Comparison of ENCODE assay signal across 30 cellular contexts in genomic region chr1:246659594-246660140, GRCh38.
DNase-seq lines count a peak whose midpoint lies in the region; ATAC-seq, FAIRE-seq and TF ChIP-seq lines count a peak whose summit lies in the region.
"Had no signal": no experiment of that assay in that cellular context is flagged by ENCODE, and none has a peak within 500 bp of the region (broad histone marks: within the 10 kb centered on the region; RNA-seq: fewer than 3 reads in every experiment).

No MANE protein-coding gene starts in this region.

- H4K20me1 ChIP-seq in OCI-LY1 (ENCODE audit: insufficient read depth, low read length) = no peaks in the 10 kb centered on the region

- H3K9me3 ChIP-seq in A549 (no peaks in the 10 kb centered on the region), OCI-LY1 (ENCODE audit: low read length) (no peaks in the 10 kb centered on the region), small intestine (ENCODE audit: control insufficient read depth, low read depth) (no peaks in the 10 kb centered on the region)
- H3K9me3 ChIP-seq: BE2C, colonic mucosa, heart right ventricle, MG63, right atrium auricular region, spleen had no signal

- no peaks in the 10 kb centered on the region for H3K9me2 ChIP-seq in OCI-LY1 (ENCODE audit: low read depth, low read length)

- no peak overlapping the region for H2AFZ ChIP-seq in OCI-LY1 (ENCODE audit: low read length)
- H2AFZ ChIP-seq: parathyroid adenoma had no signal

- H3K4me2 ChIP-seq in A549 = no peak overlapping the region
- peak overlapping the region; percentile 49 for H3K4me2 ChIP-seq in OCI-LY1 (ENCODE audit: low read length)

- H3K27ac ChIP-seq in A549 = no peak overlapping the region
- H3K27ac ChIP-seq in OCI-LY1 (ENCODE audit: low read depth, low read length, poor library complexity, severe bottlenecking) = peak overlapping the region; percentile 84
- H3K27ac ChIP-seq in small intestine (ENCODE audit: low read depth in 1 of 2, low read length in 1 of 2) = no peak overlapping the region
- H3K27ac ChIP-seq: colonic mucosa, heart right ventricle, parathyroid adenoma, right atrium auricular region had no signal

- TF ChIP-seq RAD21 in A549 (conservative IDR thresholded peaks at IDR 0.05 in 1 of 2, IDR thresholded peaks at IDR 0.05 in 1 of 2) = no peak

- H3K4me1 ChIP-seq in A549 (no peaks in the 10 kb centered on the region), OCI-LY1 (ENCODE audit: insufficient read depth, low read length, severe bottlenecking) (peaks cover 54% of the 10 kb centered on the region), small intestine (ENCODE audit: control insufficient read depth in 2 of 2, insufficient read depth in 1 of 2, low read depth in 1 of 2, low read length in 1 of 2) (no peaks in the 10 kb centered on the region)
- H3K4me1 ChIP-seq: colonic mucosa, heart right ventricle, parathyroid adenoma, right atrium auricular region had no signal

- DNase-seq in A549 (ENCODE audit: low read depth in 1 of 2, low spot score in 1 of 2) (no peak), GM12865 (ENCODE audit: low read depth) (peak; percentile 22), small intestine (no peak), left lobe of liver (ENCODE audit: low spot score) (no peak)
- DNase-seq: activated CD8-positive, alpha-beta T cell treated with anti-CD3 and anti-CD28 coated beads, Interleukin-2, amount 10 ng/mL, durations not matched to agents 7 days and 5 days; aorta; BE2C; colonic mucosa; COR-L47; effector CD8-positive, alpha-beta T cell; GDM1; HCEC 1CT; heart right ventricle; kidney glomerular epithelial cell; MG63; NCI-H1417; NCI-H2029 treated with DMSO at 0.1 percent for 48 hours; NCI-H226; NCI-H69; RPMI8226; spleen; substantia nigra had no signal

- TF ChIP-seq EP300 in A549 (IDR thresholded peaks at IDR 0.05) = no peak

- H3K4me3 ChIP-seq in A549 (no peak overlapping the region), GM12865 (ENCODE audit: low read depth, low read length) (no peak overlapping the region), OCI-LY1 (ENCODE audit: low read depth, low read length, poor library complexity, severe bottlenecking) (peak overlapping the region; percentile 38), small intestine (ENCODE audit: low read depth in 1 of 2, low read length in 2 of 2) (no peak overlapping the region)
- H3K4me3 ChIP-seq: colonic mucosa, heart right ventricle, lung, MG63, right atrium auricular region, spleen had no signal

- no peak for ATAC-seq in A549
- ATAC-seq in HG02852 (IDR thresholded peaks at IDR 0.05; ENCODE audit: unreplicated experiment) = peak; percentile 52
- ATAC-seq in left lobe of liver = no peak
- no peak for ATAC-seq in HG03457 (IDR thresholded peaks at IDR 0.05; ENCODE audit: unreplicated experiment)
- no peak for ATAC-seq in GM21529 (IDR thresholded peaks at IDR 0.05; ENCODE audit: unreplicated experiment)
- ATAC-seq: activated CD8-positive, alpha-beta T cell treated with anti-CD3 and anti-CD28 coated beads, Interleukin-2, amount 10 ng/mL, durations not matched to agents 7 days and 5 days; heart right ventricle had no signal

- H3K27me3 ChIP-seq in OCI-LY1 (ENCODE audit: insufficient read depth, low read length) (no peaks in the 10 kb centered on the region), small intestine (ENCODE audit: control insufficient read depth in 2 of 2, insufficient read depth in 2 of 2, low read length in 2 of 2) (no peaks in the 10 kb centered on the region)
- H3K27me3 ChIP-seq: BE2C, colonic mucosa, heart right ventricle, MG63, right atrium auricular region, spleen had no signal

- no peak for TF ChIP-seq POLR2A in A549 (IDR thresholded peaks at IDR 0.05; ENCODE audit: low read length)

- H3K36me3 ChIP-seq in OCI-LY1 (ENCODE audit: insufficient read depth, low read length) (peaks cover 20% of the 10 kb centered on the region; the same call in 1 of the 2 replicates), small intestine (ENCODE audit: control insufficient read depth in 2 of 2, insufficient read depth in 2 of 2, low read length in 2 of 2) (peaks cover 3 to 8% of the 10 kb centered on the region in 2 donors)
- H3K36me3 ChIP-seq: colonic mucosa had no signal

- 90% methylated on average over 6 of the region's 6 CpGs for WGBS in A549 (ENCODE audit: missing lambda C conversion rate)
- 91 to 97% (median 94%) methylated on average over 6 of the region's 6 CpGs for WGBS in small intestine, 3 donors

- CTCF ChIA-PET in A549 (lab: Yijun Ruan, JAX) = interaction anchor here (0.7 to 1.9 kb wide), 4 partner anchors 13 to 1443 kb away, joined by 3 to 5 read pairs (median 4); no protein-coding TSS in a partner anchor

- no peaks in the 10 kb centered on the region for H3K79me2 ChIP-seq in OCI-LY1 (ENCODE audit: insufficient read depth, low read length)
- H3K79me2 ChIP-seq: parathyroid adenoma had no signal

- TF ChIP-seq CTCF in A549 (IDR thresholded peaks at IDR 0.05) (no peak), GM12865 (IDR thresholded peaks at IDR 0.05; ENCODE audit: insufficient read depth, low read depth, low read length, missing control alignments) (no peak), OCI-LY1 (IDR thresholded peaks at IDR 0.05; ENCODE audit: low read length) (no peak)

- no peaks in the 10 kb centered on the region for H3F3A ChIP-seq in OCI-LY1 (ENCODE audit: insufficient read depth, low read length)

- POLR2A ChIA-PET in A549 (lab: Yijun Ruan, JAX) = no interaction called here

- FAIRE-seq in A549 (lab: Jason Lieb, UNC) (no peak), small intestine (lab: Jason Lieb, UNC) (no peak)
- FAIRE-seq: A204.1 had no signal

- peak overlapping the region; percentile 21; the same call in 1 of the 2 replicates for H3K9ac ChIP-seq in OCI-LY1 (ENCODE audit: low read length)
- H3K9ac ChIP-seq: parathyroid adenoma had no signal

TF ChIP-seq in A549, 52 proteins besides CTCF, POLR2A, EP300 and RAD21:
- TF ChIP-seq CEBPB (IDR thresholded peaks at IDR 0.05) = no peak
- TF ChIP-seq MAFK (IDR thresholded peaks at IDR 0.05; ENCODE audit: partially characterized antibody) = peak; percentile 80
- no peak for TF ChIP-seq GATA3 (IDR thresholded peaks at IDR 0.05; ENCODE audit: borderline replicate concordance)
- TF ChIP-seq RFX5 (IDR thresholded peaks at IDR 0.05) = no peak
- no peak for TF ChIP-seq MYC (IDR thresholded peaks at IDR 0.05; ENCODE audit: borderline replicate concordance, low read length)
- TF ChIP-seq CBX8 (IDR thresholded peaks at IDR 0.05) = no peak
